ENCODE assay signal across 1 cellular context in the genomic region with DNA sequence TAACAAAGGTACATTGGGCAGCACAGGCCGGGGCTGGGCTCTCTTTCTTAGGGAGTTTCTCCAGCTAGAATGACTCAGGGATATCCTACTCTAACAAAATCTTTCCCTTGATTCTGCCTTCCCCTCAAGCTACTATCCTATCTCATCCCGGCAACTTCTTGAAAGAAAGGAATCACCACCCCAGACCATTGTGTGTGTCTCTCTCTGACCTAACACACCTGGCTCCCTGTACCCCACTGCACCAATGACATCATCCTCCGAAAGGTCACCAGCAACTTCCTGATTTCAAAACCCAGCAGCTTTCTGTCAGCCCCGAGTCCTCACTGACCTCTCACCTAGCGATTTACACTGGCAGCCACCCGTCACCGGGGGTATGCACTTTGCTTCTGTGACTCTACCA.
TF ChIP-seq lines count a peak whose summit lies in the region.

No MANE protein-coding gene starts in this region.

TF ChIP-seq in HepG2, 621 proteins besides CTCF, POLR2A, EP300 and RAD21 (continued from another document and continues in another):
- TF ChIP-seq, protein P1, sequence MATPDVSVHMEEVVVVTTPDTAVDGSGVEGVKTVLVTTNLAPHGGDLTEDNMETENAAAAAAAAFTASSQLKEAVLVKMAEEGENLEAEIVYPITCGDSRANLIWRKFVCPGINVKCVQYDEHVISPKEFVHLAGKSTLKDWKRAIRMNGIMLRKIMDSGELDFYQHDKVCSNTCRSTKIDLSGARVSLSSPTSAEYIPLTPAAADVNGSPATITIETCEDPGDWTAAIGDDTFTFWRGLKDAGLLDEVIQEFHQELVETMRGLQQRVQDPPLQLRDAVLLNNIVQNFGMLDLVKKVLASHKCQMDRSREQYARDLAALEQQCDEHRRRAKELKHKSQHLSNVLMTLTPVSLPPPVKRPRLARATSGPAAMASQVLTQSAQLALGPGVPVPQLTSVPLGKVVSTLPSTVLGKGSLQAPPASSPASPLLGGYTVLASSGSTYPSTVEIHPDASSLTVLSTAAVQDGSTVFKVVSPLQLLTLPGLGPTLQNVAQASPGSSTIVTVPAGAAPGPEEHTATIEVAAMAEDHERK (CRISPR knock-in tag; IDR thresholded peaks at IDR 0.05; ENCODE audit: low read depth), result no peak
- no peak for TF ChIP-seq NFIB (CRISPR knock-in tag; IDR thresholded peaks at IDR 0.05; ENCODE audit: borderline replicate concordance)
- no peak for TF ChIP-seq ZSCAN30 (CRISPR knock-in tag; IDR thresholded peaks at IDR 0.05)
- no peak for TF ChIP-seq DNMT3B (CRISPR knock-in tag; conservative IDR thresholded peaks at IDR 0.05)
- TF ChIP-seq ZNF660 (CRISPR knock-in tag; IDR thresholded peaks at IDR 0.05; ENCODE audit: borderline replicate concordance, low read depth), result no peak
- TF ChIP-seq MIXL1 (CRISPR knock-in tag; IDR thresholded peaks at IDR 0.05), result no peak
- no peak for TF ChIP-seq SIN3B (IDR thresholded peaks at IDR 0.05; ENCODE audit: low read length)
- TF ChIP-seq, protein P2, sequence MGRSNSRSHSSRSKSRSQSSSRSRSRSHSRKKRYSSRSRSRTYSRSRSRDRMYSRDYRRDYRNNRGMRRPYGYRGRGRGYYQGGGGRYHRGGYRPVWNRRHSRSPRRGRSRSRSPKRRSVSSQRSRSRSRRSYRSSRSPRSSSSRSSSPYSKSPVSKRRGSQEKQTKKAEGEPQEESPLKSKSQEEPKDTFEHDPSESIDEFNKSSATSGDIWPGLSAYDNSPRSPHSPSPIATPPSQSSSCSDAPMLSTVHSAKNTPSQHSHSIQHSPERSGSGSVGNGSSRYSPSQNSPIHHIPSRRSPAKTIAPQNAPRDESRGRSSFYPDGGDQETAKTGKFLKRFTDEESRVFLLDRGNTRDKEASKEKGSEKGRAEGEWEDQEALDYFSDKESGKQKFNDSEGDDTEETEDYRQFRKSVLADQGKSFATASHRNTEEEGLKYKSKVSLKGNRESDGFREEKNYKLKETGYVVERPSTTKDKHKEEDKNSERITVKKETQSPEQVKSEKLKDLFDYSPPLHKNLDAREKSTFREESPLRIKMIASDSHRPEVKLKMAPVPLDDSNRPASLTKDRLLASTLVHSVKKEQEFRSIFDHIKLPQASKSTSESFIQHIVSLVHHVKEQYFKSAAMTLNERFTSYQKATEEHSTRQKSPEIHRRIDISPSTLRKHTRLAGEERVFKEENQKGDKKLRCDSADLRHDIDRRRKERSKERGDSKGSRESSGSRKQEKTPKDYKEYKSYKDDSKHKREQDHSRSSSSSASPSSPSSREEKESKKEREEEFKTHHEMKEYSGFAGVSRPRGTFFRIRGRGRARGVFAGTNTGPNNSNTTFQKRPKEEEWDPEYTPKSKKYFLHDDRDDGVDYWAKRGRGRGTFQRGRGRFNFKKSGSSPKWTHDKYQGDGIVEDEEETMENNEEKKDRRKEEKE (IDR thresholded peaks at IDR 0.05), result no peak
- TF ChIP-seq, protein P3, sequence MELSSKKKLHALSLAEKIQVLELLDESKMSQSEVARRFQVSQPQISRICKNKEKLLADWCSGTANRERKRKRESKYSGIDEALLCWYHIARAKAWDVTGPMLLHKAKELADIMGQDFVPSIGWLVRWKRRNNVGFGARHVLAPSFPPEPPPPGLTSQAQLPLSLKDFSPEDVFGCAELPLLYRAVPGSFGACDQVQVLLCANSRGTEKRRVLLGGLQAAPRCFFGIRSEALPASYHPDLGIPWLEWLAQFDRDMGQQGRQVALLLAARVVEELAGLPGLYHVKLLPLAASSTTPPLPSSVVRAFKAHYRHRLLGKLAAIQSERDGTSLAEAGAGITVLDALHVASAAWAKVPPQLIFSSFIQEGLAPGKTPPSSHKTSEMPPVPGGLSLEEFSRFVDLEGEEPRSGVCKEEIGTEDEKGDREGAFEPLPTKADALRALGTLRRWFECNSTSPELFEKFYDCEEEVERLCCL (CRISPR knock-in tag; IDR thresholded peaks at IDR 0.05; ENCODE audit: borderline replicate concordance), result no peak
- no peak for TF ChIP-seq PHF5A (CRISPR knock-in tag; IDR thresholded peaks at IDR 0.05; ENCODE audit: low read depth, unreplicated experiment)
- TF ChIP-seq HOXA9 (CRISPR knock-in tag; IDR thresholded peaks at IDR 0.05; ENCODE audit: borderline replicate concordance), result no peak
- peak; percentile 94 for TF ChIP-seq ATF7 (IDR thresholded peaks at IDR 0.05)
- TF ChIP-seq ATF7 (CRISPR knock-in tag; IDR thresholded peaks at IDR 0.05), result peak; percentile 91
- TF ChIP-seq, protein P4, sequence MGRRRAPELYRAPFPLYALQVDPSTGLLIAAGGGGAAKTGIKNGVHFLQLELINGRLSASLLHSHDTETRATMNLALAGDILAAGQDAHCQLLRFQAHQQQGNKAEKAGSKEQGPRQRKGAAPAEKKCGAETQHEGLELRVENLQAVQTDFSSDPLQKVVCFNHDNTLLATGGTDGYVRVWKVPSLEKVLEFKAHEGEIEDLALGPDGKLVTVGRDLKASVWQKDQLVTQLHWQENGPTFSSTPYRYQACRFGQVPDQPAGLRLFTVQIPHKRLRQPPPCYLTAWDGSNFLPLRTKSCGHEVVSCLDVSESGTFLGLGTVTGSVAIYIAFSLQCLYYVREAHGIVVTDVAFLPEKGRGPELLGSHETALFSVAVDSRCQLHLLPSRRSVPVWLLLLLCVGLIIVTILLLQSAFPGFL (CRISPR knock-in tag; IDR thresholded peaks at IDR 0.05), result no peak
- TF ChIP-seq, protein P5, sequence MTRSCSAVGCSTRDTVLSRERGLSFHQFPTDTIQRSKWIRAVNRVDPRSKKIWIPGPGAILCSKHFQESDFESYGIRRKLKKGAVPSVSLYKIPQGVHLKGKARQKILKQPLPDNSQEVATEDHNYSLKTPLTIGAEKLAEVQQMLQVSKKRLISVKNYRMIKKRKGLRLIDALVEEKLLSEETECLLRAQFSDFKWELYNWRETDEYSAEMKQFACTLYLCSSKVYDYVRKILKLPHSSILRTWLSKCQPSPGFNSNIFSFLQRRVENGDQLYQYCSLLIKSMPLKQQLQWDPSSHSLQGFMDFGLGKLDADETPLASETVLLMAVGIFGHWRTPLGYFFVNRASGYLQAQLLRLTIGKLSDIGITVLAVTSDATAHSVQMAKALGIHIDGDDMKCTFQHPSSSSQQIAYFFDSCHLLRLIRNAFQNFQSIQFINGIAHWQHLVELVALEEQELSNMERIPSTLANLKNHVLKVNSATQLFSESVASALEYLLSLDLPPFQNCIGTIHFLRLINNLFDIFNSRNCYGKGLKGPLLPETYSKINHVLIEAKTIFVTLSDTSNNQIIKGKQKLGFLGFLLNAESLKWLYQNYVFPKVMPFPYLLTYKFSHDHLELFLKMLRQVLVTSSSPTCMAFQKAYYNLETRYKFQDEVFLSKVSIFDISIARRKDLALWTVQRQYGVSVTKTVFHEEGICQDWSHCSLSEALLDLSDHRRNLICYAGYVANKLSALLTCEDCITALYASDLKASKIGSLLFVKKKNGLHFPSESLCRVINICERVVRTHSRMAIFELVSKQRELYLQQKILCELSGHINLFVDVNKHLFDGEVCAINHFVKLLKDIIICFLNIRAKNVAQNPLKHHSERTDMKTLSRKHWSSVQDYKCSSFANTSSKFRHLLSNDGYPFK (CRISPR knock-in tag; IDR thresholded peaks at IDR 0.05; ENCODE audit: borderline replicate concordance), result 0 out of 2 replicates have a peak, but pooled peaks have one; percentile 57
- no peak for TF ChIP-seq ZSCAN31 (CRISPR knock-in tag; IDR thresholded peaks at IDR 0.05; ENCODE audit: low read depth)
- TF ChIP-seq, protein P6, sequence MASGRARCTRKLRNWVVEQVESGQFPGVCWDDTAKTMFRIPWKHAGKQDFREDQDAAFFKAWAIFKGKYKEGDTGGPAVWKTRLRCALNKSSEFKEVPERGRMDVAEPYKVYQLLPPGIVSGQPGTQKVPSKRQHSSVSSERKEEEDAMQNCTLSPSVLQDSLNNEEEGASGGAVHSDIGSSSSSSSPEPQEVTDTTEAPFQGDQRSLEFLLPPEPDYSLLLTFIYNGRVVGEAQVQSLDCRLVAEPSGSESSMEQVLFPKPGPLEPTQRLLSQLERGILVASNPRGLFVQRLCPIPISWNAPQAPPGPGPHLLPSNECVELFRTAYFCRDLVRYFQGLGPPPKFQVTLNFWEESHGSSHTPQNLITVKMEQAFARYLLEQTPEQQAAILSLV (CRISPR knock-in tag; IDR thresholded peaks at IDR 0.05; ENCODE audit: borderline replicate concordance), result no peak
- TF ChIP-seq, protein P7, sequence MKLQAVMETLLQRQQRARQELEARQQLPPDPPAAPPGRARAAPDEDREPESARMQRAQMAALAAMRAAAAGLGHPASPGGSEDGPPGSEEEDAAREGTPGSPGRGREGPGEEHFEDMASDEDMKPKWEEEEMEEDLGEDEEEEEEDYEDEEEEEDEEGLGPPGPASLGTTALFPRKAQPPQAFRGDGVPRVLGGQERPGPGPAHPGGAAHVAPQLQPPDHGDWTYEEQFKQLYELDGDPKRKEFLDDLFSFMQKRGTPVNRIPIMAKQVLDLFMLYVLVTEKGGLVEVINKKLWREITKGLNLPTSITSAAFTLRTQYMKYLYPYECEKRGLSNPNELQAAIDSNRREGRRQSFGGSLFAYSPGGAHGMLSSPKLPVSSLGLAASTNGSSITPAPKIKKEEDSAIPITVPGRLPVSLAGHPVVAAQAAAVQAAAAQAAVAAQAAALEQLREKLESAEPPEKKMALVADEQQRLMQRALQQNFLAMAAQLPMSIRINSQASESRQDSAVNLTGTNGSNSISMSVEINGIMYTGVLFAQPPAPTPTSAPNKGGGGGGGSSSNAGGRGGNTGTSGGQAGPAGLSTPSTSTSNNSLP (IDR thresholded peaks at IDR 0.05; ENCODE audit: low read depth, low read length), result no peak
- no peak for TF ChIP-seq RELA (CRISPR knock-in tag; IDR thresholded peaks at IDR 0.05)
- TF ChIP-seq ZNF44 (CRISPR knock-in tag; IDR thresholded peaks at IDR 0.05), result no peak
- TF ChIP-seq, protein P8, sequence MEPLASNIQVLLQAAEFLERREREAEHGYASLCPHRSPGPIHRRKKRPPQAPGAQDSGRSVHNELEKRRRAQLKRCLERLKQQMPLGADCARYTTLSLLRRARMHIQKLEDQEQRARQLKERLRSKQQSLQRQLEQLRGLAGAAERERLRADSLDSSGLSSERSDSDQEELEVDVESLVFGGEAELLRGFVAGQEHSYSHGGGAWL (CRISPR knock-in tag; IDR thresholded peaks at IDR 0.05), result no peak
- no peak for TF ChIP-seq SRY (CRISPR knock-in tag; IDR thresholded peaks at IDR 0.05)
- TF ChIP-seq, protein P9, sequence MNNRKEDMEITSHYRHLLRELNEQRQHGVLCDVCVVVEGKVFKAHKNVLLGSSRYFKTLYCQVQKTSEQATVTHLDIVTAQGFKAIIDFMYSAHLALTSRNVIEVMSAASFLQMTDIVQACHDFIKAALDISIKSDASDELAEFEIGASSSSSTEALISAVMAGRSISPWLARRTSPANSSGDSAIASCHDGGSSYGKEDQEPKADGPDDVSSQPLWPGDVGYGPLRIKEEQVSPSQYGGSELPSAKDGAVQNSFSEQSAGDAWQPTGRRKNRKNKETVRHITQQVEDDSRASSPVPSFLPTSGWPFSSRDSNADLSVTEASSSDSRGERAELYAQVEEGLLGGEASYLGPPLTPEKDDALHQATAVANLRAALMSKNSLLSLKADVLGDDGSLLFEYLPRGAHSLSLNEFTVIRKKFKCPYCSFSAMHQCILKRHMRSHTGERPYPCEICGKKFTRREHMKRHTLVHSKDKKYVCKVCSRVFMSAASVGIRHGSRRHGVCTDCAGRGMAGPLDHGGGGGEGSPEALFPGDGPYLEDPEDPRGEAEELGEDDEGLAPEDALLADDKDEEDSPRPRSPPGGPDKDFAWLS (CRISPR knock-in tag; IDR thresholded peaks at IDR 0.05; ENCODE audit: borderline replicate concordance), result no peak
- no peak for TF ChIP-seq ZNF562 (CRISPR knock-in tag; IDR thresholded peaks at IDR 0.05; ENCODE audit: borderline replicate concordance)
- TF ChIP-seq, protein P10, sequence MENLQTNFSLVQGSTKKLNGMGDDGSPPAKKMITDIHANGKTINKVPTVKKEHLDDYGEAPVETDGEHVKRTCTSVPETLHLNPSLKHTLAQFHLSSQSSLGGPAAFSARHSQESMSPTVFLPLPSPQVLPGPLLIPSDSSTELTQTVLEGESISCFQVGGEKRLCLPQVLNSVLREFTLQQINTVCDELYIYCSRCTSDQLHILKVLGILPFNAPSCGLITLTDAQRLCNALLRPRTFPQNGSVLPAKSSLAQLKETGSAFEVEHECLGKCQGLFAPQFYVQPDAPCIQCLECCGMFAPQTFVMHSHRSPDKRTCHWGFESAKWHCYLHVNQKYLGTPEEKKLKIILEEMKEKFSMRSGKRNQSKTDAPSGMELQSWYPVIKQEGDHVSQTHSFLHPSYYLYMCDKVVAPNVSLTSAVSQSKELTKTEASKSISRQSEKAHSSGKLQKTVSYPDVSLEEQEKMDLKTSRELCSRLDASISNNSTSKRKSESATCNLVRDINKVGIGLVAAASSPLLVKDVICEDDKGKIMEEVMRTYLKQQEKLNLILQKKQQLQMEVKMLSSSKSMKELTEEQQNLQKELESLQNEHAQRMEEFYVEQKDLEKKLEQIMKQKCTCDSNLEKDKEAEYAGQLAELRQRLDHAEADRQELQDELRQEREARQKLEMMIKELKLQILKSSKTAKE (CRISPR knock-in tag; IDR thresholded peaks at IDR 0.05; ENCODE audit: borderline replicate concordance), result no peak
- TF ChIP-seq, protein P11, sequence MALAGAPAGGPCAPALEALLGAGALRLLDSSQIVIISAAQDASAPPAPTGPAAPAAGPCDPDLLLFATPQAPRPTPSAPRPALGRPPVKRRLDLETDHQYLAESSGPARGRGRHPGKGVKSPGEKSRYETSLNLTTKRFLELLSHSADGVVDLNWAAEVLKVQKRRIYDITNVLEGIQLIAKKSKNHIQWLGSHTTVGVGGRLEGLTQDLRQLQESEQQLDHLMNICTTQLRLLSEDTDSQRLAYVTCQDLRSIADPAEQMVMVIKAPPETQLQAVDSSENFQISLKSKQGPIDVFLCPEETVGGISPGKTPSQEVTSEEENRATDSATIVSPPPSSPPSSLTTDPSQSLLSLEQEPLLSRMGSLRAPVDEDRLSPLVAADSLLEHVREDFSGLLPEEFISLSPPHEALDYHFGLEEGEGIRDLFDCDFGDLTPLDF (CRISPR knock-in tag; IDR thresholded peaks at IDR 0.05), result no peak; the same call in 1 of the 2 replicates
- no peak for TF ChIP-seq RBM39 (IDR thresholded peaks at IDR 0.05; ENCODE audit: low read depth, low read length, poor library complexity, severe bottlenecking)
- TF ChIP-seq ZNF232 (CRISPR knock-in tag; IDR thresholded peaks at IDR 0.05; ENCODE audit: borderline replicate concordance), result no peak
- TF ChIP-seq, protein P12, sequence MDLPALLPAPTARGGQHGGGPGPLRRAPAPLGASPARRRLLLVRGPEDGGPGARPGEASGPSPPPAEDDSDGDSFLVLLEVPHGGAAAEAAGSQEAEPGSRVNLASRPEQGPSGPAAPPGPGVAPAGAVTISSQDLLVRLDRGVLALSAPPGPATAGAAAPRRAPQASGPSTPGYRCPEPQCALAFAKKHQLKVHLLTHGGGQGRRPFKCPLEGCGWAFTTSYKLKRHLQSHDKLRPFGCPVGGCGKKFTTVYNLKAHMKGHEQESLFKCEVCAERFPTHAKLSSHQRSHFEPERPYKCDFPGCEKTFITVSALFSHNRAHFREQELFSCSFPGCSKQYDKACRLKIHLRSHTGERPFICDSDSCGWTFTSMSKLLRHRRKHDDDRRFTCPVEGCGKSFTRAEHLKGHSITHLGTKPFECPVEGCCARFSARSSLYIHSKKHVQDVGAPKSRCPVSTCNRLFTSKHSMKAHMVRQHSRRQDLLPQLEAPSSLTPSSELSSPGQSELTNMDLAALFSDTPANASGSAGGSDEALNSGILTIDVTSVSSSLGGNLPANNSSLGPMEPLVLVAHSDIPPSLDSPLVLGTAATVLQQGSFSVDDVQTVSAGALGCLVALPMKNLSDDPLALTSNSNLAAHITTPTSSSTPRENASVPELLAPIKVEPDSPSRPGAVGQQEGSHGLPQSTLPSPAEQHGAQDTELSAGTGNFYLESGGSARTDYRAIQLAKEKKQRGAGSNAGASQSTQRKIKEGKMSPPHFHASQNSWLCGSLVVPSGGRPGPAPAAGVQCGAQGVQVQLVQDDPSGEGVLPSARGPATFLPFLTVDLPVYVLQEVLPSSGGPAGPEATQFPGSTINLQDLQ (CRISPR knock-in tag; IDR thresholded peaks at IDR 0.05), result no peak
- TF ChIP-seq KLF16 (CRISPR knock-in tag; IDR thresholded peaks at IDR 0.05), result no peak; a peak in 1 of 4 replicates
- TF ChIP-seq MED13 (CRISPR knock-in tag; IDR thresholded peaks at IDR 0.05), result no peak
- TF ChIP-seq ZNF451 (CRISPR knock-in tag; IDR thresholded peaks at IDR 0.05), result no peak
